1 cellular context compared by ENCODE assay signal in the genomic region with DNA sequence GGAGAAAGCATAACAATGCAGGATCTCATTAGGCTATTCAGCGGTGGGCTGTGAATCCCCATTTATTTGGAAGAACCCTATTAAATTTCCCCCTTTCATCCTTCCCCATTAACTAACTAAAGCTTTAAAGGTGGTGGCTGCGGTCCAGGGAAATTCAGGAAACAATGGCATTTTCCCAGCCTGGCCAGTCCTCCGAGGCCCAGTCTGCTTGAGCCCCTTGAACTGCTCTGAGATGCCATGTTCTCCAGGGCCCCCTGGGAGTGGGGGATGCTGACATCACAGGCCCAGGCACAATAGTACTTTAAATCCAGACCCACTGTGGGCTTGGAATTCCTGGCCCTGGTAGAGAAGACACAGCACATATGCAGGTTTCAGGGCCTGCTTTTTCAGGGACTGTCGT.
A peak's percentile ranks its signal among the peaks of the same experiment; 100 is the strongest.
TF ChIP-seq lines count a peak whose summit lies in the region.

No MANE protein-coding gene starts in this region.

TF ChIP-seq in H1, 55 proteins besides CTCF, POLR2A, EP300 and RAD21:
- no peak for TF ChIP-seq GABPA (IDR thresholded peaks at IDR 0.05; ENCODE audit: borderline replicate concordance, insufficient read depth, low read length)
- TF ChIP-seq CREB1 (IDR thresholded peaks at IDR 0.05): 0 out of 2 replicates have a peak, but pooled peaks have one; percentile 22
- 0 out of 2 replicates have a peak, but pooled peaks have one; percentile 7 for TF ChIP-seq TEAD4 (IDR thresholded peaks at IDR 0.05; ENCODE audit: low read depth, low read length)
- TF ChIP-seq HDAC2 (IDR thresholded peaks at IDR 0.05; ENCODE audit: borderline replicate concordance in 1 of 2, low read depth in 2 of 2, low read length in 2 of 2): 0 out of 4 replicates have a peak, but pooled peaks of 1 of the 2 experiments have one; percentile 27
- TF ChIP-seq HDAC6 (IDR thresholded peaks at IDR 0.05; ENCODE audit: low read depth, low read length): no peak
